15 cellular contexts compared by ENCODE assay signal in genomic region chr4:15042529-15043167, GRCh38. TPM values are rescaled to one million over a fixed set of nuclear protein-coding genes. Genes with fewer than 3 reads are reported as not detected.
DNase-seq lines count a peak whose midpoint lies in the region; ATAC-seq, FAIRE-seq and TF ChIP-seq lines count a peak whose summit lies in the region.
"Had no signal": no experiment of that assay in that cellular context is flagged by ENCODE, and none has a peak within 500 bp of the region (broad histone marks: within the 10 kb centered on the region; RNA-seq: fewer than 3 reads in every experiment).

No MANE protein-coding gene starts in this region.

- DNase-seq in RWPE1 (ENCODE audit: low spot score) (peak; percentile 4), endothelial cell of umbilical vein (ENCODE audit: low read depth, low spot score) (peak; percentile 73), omental fat pad (ENCODE audit: low spot score) (no peak), NCI-H2196 treated with DMSO at 0.1 percent for 48 hours (lab: John Stamatoyannopoulos, UW; ENCODE audit: unreplicated experiment) (no peak), activated gamma-delta T cell treated with Interleukin-2 at 50 U/mL for 16 hours (no peak)
- DNase-seq: activated CD8-positive, alpha-beta memory T cell treated with anti-CD3 and anti-CD28 coated beads, Interleukin-2, amount 10 ng/mL, durations not matched to agents 7 days and 5 days; activated naive CD4-positive, alpha-beta T cell treated with anti-CD3 and anti-CD28 coated beads, Interleukin-2, amount 50 U/mL, for 16 hours; heart right ventricle; SW 1271 had no signal

- POLR2A ChIA-PET in RWPE1 (lab: Yijun Ruan, JAX; ENCODE audit: low non-redundant PET), result no interaction called here
- POLR2A ChIA-PET in endothelial cell of umbilical vein (lab: Charles Lee), result no interaction called here

- no TSS peak for BruUV-seq in endothelial cell of umbilical vein (replicated peaks; lab: Mats Ljungman, UMichigan)

- no peak for TF ChIP-seq POLR2A in endothelial cell of umbilical vein (IDR thresholded peaks at IDR 0.05; ENCODE audit: low read depth, low read length)

- FAIRE-seq in endothelial cell of umbilical vein (lab: Jason Lieb, UNC), result peak; percentile 62
- FAIRE-seq: GM18507 had no signal

- ATAC-seq in omental fat pad (ENCODE audit: low FRiP score), result peak; percentile 41
- no peak for ATAC-seq in HG02759 (IDR thresholded peaks at IDR 0.05; ENCODE audit: unreplicated experiment)
- ATAC-seq in HG03280 (IDR thresholded peaks at IDR 0.05; ENCODE audit: unreplicated experiment), result no peak
- ATAC-seq: activated CD8-positive, alpha-beta memory T cell treated with anti-CD3 and anti-CD28 coated beads, Interleukin-2, amount 10 ng/mL, durations not matched to agents 7 days and 5 days; heart right ventricle had no signal

- no peak for TF ChIP-seq CTCF in RWPE1 (conservative IDR thresholded peaks at IDR 0.05; ENCODE audit: low read depth)
- TF ChIP-seq CTCF in endothelial cell of umbilical vein (IDR thresholded peaks at IDR 0.05; ENCODE audit: extremely low read depth in 1 of 2, insufficient read depth in 1 of 2, low read depth in 1 of 2, low read length in 2 of 2), result no peak
- no peak for TF ChIP-seq CTCF in omental fat pad (IDR thresholded peaks at IDR 0.05)

- CTCF ChIA-PET in RWPE1 (lab: Yijun Ruan, JAX) (no interaction called here), endothelial cell of umbilical vein (lab: Charles Lee) (interaction anchor here (1.0 to 3.1 kb wide), 9 partner anchors 8 to 415 kb away, joined by 3 to 17 read pairs (median 6); no protein-coding TSS in a partner anchor)

- no peaks in the 10 kb centered on the region for H3K9me1 ChIP-seq in endothelial cell of umbilical vein (replicated peaks; ENCODE audit: control insufficient read depth, extremely low read depth, insufficient read depth, low read length)

- H3K4me1 ChIP-seq in ACC112 (ENCODE audit: control insufficient read depth, insufficient read depth, low read length, unreplicated experiment), result peaks cover 23% of the 10 kb centered on the region
- H3K4me1 ChIP-seq in endothelial cell of umbilical vein (ENCODE audit: control insufficient read depth, extremely low read depth, insufficient read depth, low read length), result peaks cover 22% of the 10 kb centered on the region

- H3K4me3 ChIP-seq in ACC112 (ENCODE audit: low read depth, low read length) (no peak overlapping the region), endothelial cell of umbilical vein (replicated peaks in 1 of 3; ENCODE audit: insufficient read depth in 1 of 3, low read depth in 1 of 3, low read length in 3 of 3) (no peak overlapping the region)
- H3K4me3 ChIP-seq: heart right ventricle had no signal

- H3K79me2 ChIP-seq in ACC112 (ENCODE audit: control insufficient read depth, insufficient read depth, low read length, unreplicated experiment), result peaks cover 25% of the 10 kb centered on the region
- H3K79me2 ChIP-seq in endothelial cell of umbilical vein (ENCODE audit: control insufficient read depth, insufficient read depth, low read length), result no peaks in the 10 kb centered on the region

- H3K27me3 ChIP-seq in ACC112 (ENCODE audit: insufficient read depth, low read length) (no peaks in the 10 kb centered on the region), endothelial cell of umbilical vein (ENCODE audit: control insufficient read depth in 2 of 2, insufficient read depth in 2 of 2, low read length in 2 of 2) (no peaks in the 10 kb centered on the region)
- H3K27me3 ChIP-seq: heart right ventricle had no signal

- peak overlapping the region; percentile 78 for H3K4me2 ChIP-seq in endothelial cell of umbilical vein (ENCODE audit: insufficient read depth, low read length)

- H3K9ac ChIP-seq in endothelial cell of umbilical vein (replicated peaks; ENCODE audit: extremely low read depth, insufficient read depth, low read length), result peak overlapping the region; percentile 51

- H3K36me3 ChIP-seq in ACC112 (ENCODE audit: insufficient read depth, low read length) (peaks cover 20% of the 10 kb centered on the region), endothelial cell of umbilical vein (ENCODE audit: control insufficient read depth in 2 of 2, extremely low read depth in 1 of 2, insufficient read depth in 2 of 2, low read length in 2 of 2) (no peaks in the 10 kb centered on the region)

- intact Hi-C loops in endothelial cell of umbilical vein (cut with micrococcal nuclease), result loop anchor here (1.0 to 2.0 kb wide), 2 partner anchors 8 to 38 kb away; no protein-coding TSS in a partner anchor

- H2AFZ ChIP-seq in ACC112 (ENCODE audit: low read length, unreplicated experiment), result no peak overlapping the region
- no peak overlapping the region for H2AFZ ChIP-seq in endothelial cell of umbilical vein (ENCODE audit: low read depth, low read length)

- H3K27ac ChIP-seq in ACC112 (ENCODE audit: low read depth, low read length) (peak overlapping the region; percentile 29), RWPE1 (no peak overlapping the region), endothelial cell of umbilical vein (ENCODE audit: insufficient read depth, low read depth, low read length) (peak overlapping the region; percentile 60)
- H3K27ac ChIP-seq: epithelial cell of prostate, heart right ventricle had no signal

- no peaks in the 10 kb centered on the region for H3K9me3 ChIP-seq in endothelial cell of umbilical vein (replicated peaks; ENCODE audit: control insufficient read depth, insufficient read depth, low read length)
- H3K9me3 ChIP-seq: Caco-2, heart right ventricle had no signal

- dilution Hi-C loops in endothelial cell of umbilical vein (cut with MboI; ENCODE audit: extremely low pct_ligation_motif_present, low sequenced_read_pairs), result no loop called here

- no peaks in the 10 kb centered on the region for H4K20me1 ChIP-seq in endothelial cell of umbilical vein (replicated peaks; ENCODE audit: control insufficient read depth, extremely low read depth, insufficient read depth, low read length)

TF ChIP-seq in endothelial cell of umbilical vein, 7 proteins besides CTCF, POLR2A, EP300 and RAD21:
- peak; percentile 74 for TF ChIP-seq GATA2 (IDR thresholded peaks at IDR 0.05; ENCODE audit: insufficient read depth, insufficient read length, low read depth, low read length)
- no peak for TF ChIP-seq MAX (IDR thresholded peaks at IDR 0.05; ENCODE audit: insufficient read depth, insufficient read length)
- no peak for TF ChIP-seq MYC (IDR thresholded peaks at IDR 0.05; ENCODE audit: low read depth, low read length)
- peak; percentile 67 for TF ChIP-seq JUN (IDR thresholded peaks at IDR 0.05; ENCODE audit: borderline replicate concordance, insufficient read depth, insufficient read length, low read depth)
- TF ChIP-seq FOS (IDR thresholded peaks at IDR 0.05; ENCODE audit: borderline replicate concordance, insufficient read depth, low read length), result peak; percentile 62
- TF ChIP-seq POLR2AphosphoS5 (IDR thresholded peaks at IDR 0.05; ENCODE audit: insufficient read depth, low read depth, low read length), result no peak
- no peak for TF ChIP-seq EZH2 (IDR thresholded peaks at IDR 0.05; ENCODE audit: borderline replicate concordance, low read depth, low read length, severe bottlenecking)

RNA-seq across cellular contexts. Expression of gene CPEB2, which starts 40.4 kb away (rescaled TPM):
- total RNA-seq in endothelial cell of umbilical vein (11.7 and 14.8 TPM in 2 replicates), omental fat pad (10 to 100 TPM; 12.9 to 24.9 (median 17.4) TPM)
- polyA plus RNA-seq in endothelial cell of umbilical vein, result 1.8 and 2.8 TPM in 2 replicates
- polyA plus RNA-seq in endothelial cell of umbilical vein (2011; cell fraction: cytosol; rRNA removed), result 2.9 and 3.2 TPM in 2 replicates
- 10.3 and 10.5 TPM in 2 replicates for polyA plus RNA-seq in endothelial cell of umbilical vein (2011; cell fraction: nucleus; rRNA removed)
- polyA plus RNA-seq in endothelial cell of umbilical vein (2012), result 6.8 and 7.2 TPM in 2 replicates
- 7.6 and 8.5 TPM in 2 replicates for polyA minus RNA-seq in endothelial cell of umbilical vein
- 3.6 TPM for polyA minus RNA-seq in endothelial cell of umbilical vein (2011; cell fraction: cytosol; rRNA and poly(A)+ RNA removed)
- 10.7 and 12.6 TPM in 2 replicates for polyA minus RNA-seq in endothelial cell of umbilical vein (2011; cell fraction: nucleus; rRNA and poly(A)+ RNA removed)

Comparison
In these comparisons a context has a peak if more than half of its experiments do, and no peak if none do; other contexts are left out.
1. DNase-seq: peak in RWPE1 (single experiment) and endothelial cell of umbilical vein (single experiment); none in omental fat pad (single experiment), NCI-H2196 treated with DMSO at 0.1 percent for 48 hours (single experiment) and activated gamma-delta T cell treated with Interleukin-2 at 50 U/mL for 16 hours (single experiment).